24 cellular contexts compared by ENCODE assay signal in the genomic region with DNA sequence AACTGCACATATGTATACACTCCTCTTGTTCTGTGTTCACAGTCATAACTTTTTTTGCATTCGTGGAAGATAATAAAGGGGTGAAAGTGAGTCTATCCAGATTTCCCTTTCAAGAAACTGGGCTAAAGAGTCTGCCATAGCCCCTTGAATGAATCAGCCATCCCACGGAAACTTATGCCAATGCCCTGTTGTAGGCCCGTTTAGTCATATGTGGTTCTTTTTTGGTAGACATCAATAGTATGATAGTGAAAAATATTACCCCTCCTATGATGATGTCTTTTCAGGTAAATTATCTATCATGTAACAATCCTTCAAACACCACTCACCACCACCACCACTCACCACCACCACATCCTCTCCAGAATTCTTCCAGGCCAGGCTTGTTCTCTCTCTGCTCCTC.
"Had no signal": no experiment of that assay in that cellular context is flagged by ENCODE, and none has a peak within 500 bp of the region (broad histone marks: within the 10 kb centered on the region; RNA-seq: fewer than 3 reads in every experiment).

No MANE protein-coding gene starts in this region.

- H3K27ac Mint-ChIP-seq: nephron, progenitor cell of endocrine pancreas had no signal

- H3K36me3 ChIP-seq: pancreas, tibial nerve, upper lobe of right lung, vagina had no signal

- H3K79me2 ChIP-seq: hepatocyte had no signal

- H3K4me3 Mint-ChIP-seq: naive B cell, nephron had no signal

- DNase-seq: cortex of kidney; dorsolateral prefrontal cortex; effector CD8-positive, alpha-beta T cell; foreskin melanocyte; head of caudate nucleus; kidney; left colon; left ventricle myocardium superior; mesendoderm; naive B cell; occipital lobe; pancreas; right cardiac atrium; small intestine; stimulated activated CD4-positive, alpha-beta T cell treated with anti-CD3 and anti-CD28 coated beads, Interleukin-4, amount 100 ng/mL, for 4 hours; stimulated activated naive CD4-positive, alpha-beta T cell treated with Interleukin-2 at 50 U/mL for 16 hours; testis; upper lobe of right lung had no signal

- H2AFZ ChIP-seq: hepatocyte had no signal

- H3K9me3 ChIP-seq: pancreas, testis, tibial nerve, upper lobe of right lung, vagina had no signal

- H3K27me3 ChIP-seq: hepatocyte, pancreas, testis, tibial nerve, upper lobe of right lung, vagina had no signal

- H3K4me3 ChIP-seq: dorsolateral prefrontal cortex, hepatocyte, lung, pancreas, testis, tibial nerve, upper lobe of right lung, vagina had no signal

- ATAC-seq: left colon, left ventricle myocardium superior, pancreas, right cardiac atrium, upper lobe of right lung had no signal

- H3K4me2 ChIP-seq: hepatocyte had no signal

- H3K4me1 Mint-ChIP-seq: naive B cell, nephron had no signal

- H3K27ac ChIP-seq: dorsolateral prefrontal cortex, hepatocyte, pancreas, testis, tibial nerve, upper lobe of right lung, vagina had no signal

- H3K4me1 ChIP-seq: testis, tibial nerve, upper lobe of right lung, vagina had no signal
